9 cellular contexts compared by ENCODE assay signal in genomic region chr7:69596723-69597277, GRCh38. TPM values are rescaled to one million over a fixed set of nuclear protein-coding genes. Genes with fewer than 3 reads are reported as not detected.
DNase-seq lines count a peak whose midpoint lies in the region; ATAC-seq, FAIRE-seq and TF ChIP-seq lines count a peak whose summit lies in the region.
"Had no signal": no experiment of that assay in that cellular context is flagged by ENCODE, and none has a peak within 500 bp of the region (broad histone marks: within the 10 kb centered on the region; RNA-seq: fewer than 3 reads in every experiment).

No MANE protein-coding gene starts in this region.

- peaks cover 12 to 38% (median 22%) of the 10 kb centered on the region in 5 donors for H3K27me3 Mint-ChIP-seq in naive thymus-derived CD4-positive, alpha-beta T cell

- TF ChIP-seq EP300 in A549 (IDR thresholded peaks at IDR 0.05) = no peak

- peaks cover 0 to 2% (median 0%) of the 10 kb centered on the region in 11 donors for H3K9me3 Mint-ChIP-seq in naive thymus-derived CD4-positive, alpha-beta T cell

- H3K4me1 ChIP-seq in A549 (peaks cover 12% of the 10 kb centered on the region; the same call in 2 of the 3 replicates), HAP-1 (peaks cover 23% of the 10 kb centered on the region)
- peaks cover 3 to 5% of the 10 kb centered on the region in 2 donors for H3K4me1 ChIP-seq in naive thymus-derived CD4-positive, alpha-beta T cell (ENCODE audit: control insufficient read depth in 2 of 2, insufficient read depth in 2 of 2, low read length in 2 of 2)

- intact Hi-C loops in naive thymus-derived CD4-positive, alpha-beta T cell (cut with micrococcal nuclease) = no loop called here

- H3K9me3 ChIP-seq in A549 (no peaks in the 10 kb centered on the region), HAP-1 (no peaks in the 10 kb centered on the region)
- no peaks in the 10 kb centered on the region for H3K9me3 ChIP-seq in naive thymus-derived CD4-positive, alpha-beta T cell (ENCODE audit: control insufficient read depth in 2 of 3, low read length in 3 of 3)

- no peak; a peak in 1 of 6 replicates for ATAC-seq in A549
- no peak for ATAC-seq in naive thymus-derived CD4-positive, alpha-beta T cell
- ATAC-seq in GM21737 (IDR thresholded peaks at IDR 0.05; ENCODE audit: unreplicated experiment) = no peak
- no peak for ATAC-seq in GM19351 (IDR thresholded peaks at IDR 0.05; ENCODE audit: unreplicated experiment)
- ATAC-seq: left colon had no signal

- WGBS in A549 (ENCODE audit: missing lambda C conversion rate) = 67% methylated on average over 16 of the region's 16 CpGs

- TF ChIP-seq CTCF in A549 (IDR thresholded peaks at IDR 0.05) = no peak
- no peak for TF ChIP-seq CTCF in cardiac fibroblast (IDR thresholded peaks at IDR 0.05; ENCODE audit: low read depth, low read length)

- peak overlapping the region; percentile 81 to 92 for H3K27ac ChIP-seq in A549
- H3K27ac ChIP-seq in naive thymus-derived CD4-positive, alpha-beta T cell (ENCODE audit: low read depth, low read length) = no peak overlapping the region

- H3K27ac Mint-ChIP-seq in naive thymus-derived CD4-positive, alpha-beta T cell = peak overlapping the region in 5 of 9 donors; percentile 6 to 48 (median 37)

- FAIRE-seq in A549 (lab: Jason Lieb, UNC) = no peak

- peak overlapping the region; percentile 59 to 86 (median 79) for H3K4me3 Mint-ChIP-seq in naive thymus-derived CD4-positive, alpha-beta T cell

- peak overlapping the region; percentile 92 for H3K4me3 ChIP-seq in A549
- peak overlapping the region; percentile 46 for H3K4me3 ChIP-seq in HAP-1
- H3K4me3 ChIP-seq in cardiac fibroblast (replicated peaks in 1 of 2; ENCODE audit: low read depth in 2 of 2, low read length in 2 of 2) = peak overlapping the region; percentile 60 to 62
- no peak overlapping the region for H3K4me3 ChIP-seq in naive thymus-derived CD4-positive, alpha-beta T cell (ENCODE audit: low read length)

- POLR2A ChIA-PET in A549 (lab: Yijun Ruan, JAX) = interaction anchor here (1.0 kb wide), 1 partner anchor 184 kb away, joined by 4 read pairs; no protein-coding TSS in a partner anchor
- POLR2A ChIA-PET in naive thymus-derived CD4-positive, alpha-beta T cell (lab: Charles Lee) = no interaction called here

- in situ Hi-C loops in HAP-1 (cut with MboI; ENCODE audit: low sequenced_read_pairs) = no loop called here

- H3K27me3 ChIP-seq in HAP-1 (ENCODE audit: low read depth) = peaks cover 10% of the 10 kb centered on the region
- peaks cover 7 to 15% of the 10 kb centered on the region in 2 donors for H3K27me3 ChIP-seq in naive thymus-derived CD4-positive, alpha-beta T cell (ENCODE audit: control insufficient read depth in 2 of 2, insufficient read depth in 2 of 2, low read length in 2 of 2)

- peaks cover 0 to 27% (median 14%) of the 10 kb centered on the region in 7 donors for H3K4me1 Mint-ChIP-seq in naive thymus-derived CD4-positive, alpha-beta T cell

- no peaks in the 10 kb centered on the region for H3K36me3 Mint-ChIP-seq in naive thymus-derived CD4-positive, alpha-beta T cell

- H3K4me2 ChIP-seq in A549 = peak overlapping the region; percentile 99

- CTCF ChIA-PET in A549 (lab: Yijun Ruan, JAX) = no interaction called here
- CTCF ChIA-PET in naive thymus-derived CD4-positive, alpha-beta T cell (lab: Charles Lee) = no interaction called here

- no peaks in the 10 kb centered on the region for H3K36me3 ChIP-seq in HAP-1 (replicated peaks)
- H3K36me3 ChIP-seq in naive thymus-derived CD4-positive, alpha-beta T cell (ENCODE audit: control insufficient read depth in 2 of 3, insufficient read depth in 3 of 3, low read length in 3 of 3) = no peaks in the 10 kb centered on the region

- no peak for TF ChIP-seq RAD21 in A549 (conservative IDR thresholded peaks at IDR 0.05 in 1 of 2, IDR thresholded peaks at IDR 0.05 in 1 of 2)

- no peak for TF ChIP-seq POLR2A in A549 (IDR thresholded peaks at IDR 0.05; ENCODE audit: low read length)

- no peak for DNase-seq in A549 (ENCODE audit: low read depth in 1 of 2, low spot score in 1 of 2)
- no peak for DNase-seq in HAP-1 (ENCODE audit: low spot score in 2 of 2)
- DNase-seq in cardiac fibroblast (ENCODE audit: low read depth in 2 of 2) = no peak
- DNase-seq in naive thymus-derived CD4-positive, alpha-beta T cell = no peak
- no peak for DNase-seq in NCI-H2029 (lab: John Stamatoyannopoulos, UW)
- no peak for DNase-seq in stimulated activated CD4-positive, alpha-beta T cell treated with anti-CD3 and anti-CD28 coated beads, Interleukin-2, amount 100 ng/mL, for 24 hours

TF ChIP-seq in A549, 52 proteins besides CTCF, POLR2A, EP300 and RAD21:
- TF ChIP-seq KDM5A (IDR thresholded peaks at IDR 0.05) (no peak), HOXA7 (CRISPR knock-in tag; IDR thresholded peaks at IDR 0.05) (no peak), CEBPB (IDR thresholded peaks at IDR 0.05) (no peak), USF2 (IDR thresholded peaks at IDR 0.05) (no peak), RARB (CRISPR knock-in tag; IDR thresholded peaks at IDR 0.05) (no peak)

RNA-seq across cellular contexts. Expression of gene AUTS2, which starts 1.5 kb away (rescaled TPM):
- polyA plus RNA-seq in A549 (2011; rRNA removed) (1.6 and 1.8 TPM in 2 replicates), A549 (2017; fragmentation: RNase III; extraction: RNeasy Plus Mini Kit Qiagen cat#74134 plus additional on column Dnase treatment) (2.8 to 4.3 TPM (median 3.6 TPM) in 3 replicates)
- 0.59 and 0.75 TPM in 2 replicates for polyA plus RNA-seq in A549 (2012; cell fraction: cytosol; rRNA removed)
- polyA plus RNA-seq in A549 (2012; cell fraction: nucleus; rRNA removed) = 2.1 and 3.6 TPM in 2 replicates
- 6.0 and 6.4 TPM in 2 replicates for polyA minus RNA-seq in A549 (2011; rRNA and poly(A)+ RNA removed)
- 10 to 100 TPM in 1 of 5 experiments, 1 to 10 TPM in 4; 4.0 to 31.7 (median 5.1) TPM for total RNA-seq in naive thymus-derived CD4-positive, alpha-beta T cell
- under 1 TPM; 0.40 to 0.55 TPM for polyA plus RNA-seq in naive thymus-derived CD4-positive, alpha-beta T cell
